Comparison of ENCODE assay signal across 1 cellular context in genomic region chr11:30025396-30026139, GRCh38.
TF ChIP-seq lines count a peak whose summit lies in the region.

No MANE protein-coding gene starts in this region.

TF ChIP-seq in H1, 55 proteins besides CTCF, POLR2A, EP300 and RAD21:
- TF ChIP-seq ATF2 (IDR thresholded peaks at IDR 0.05; ENCODE audit: low read length) (peak; percentile 26; the same call in 1 of the 2 replicates), RXRA (IDR thresholded peaks at IDR 0.05; ENCODE audit: insufficient read depth, low read depth, low read length) (no peak), TAF1 (IDR thresholded peaks at IDR 0.05; ENCODE audit: low read depth, low read length) (no peak), POLR2AphosphoS5 (IDR thresholded peaks at IDR 0.05; ENCODE audit: low read depth, low read length) (peak; percentile 93), GTF2F1 (IDR thresholded peaks at IDR 0.05; ENCODE audit: borderline replicate concordance, low read depth, low read length) (no peak), TCF12 (IDR thresholded peaks at IDR 0.05; ENCODE audit: low read depth, low read length) (peak; percentile 95), BACH1 (IDR thresholded peaks at IDR 0.05; ENCODE audit: low read length) (no peak), CBX8 (IDR thresholded peaks at IDR 0.05; ENCODE audit: borderline replicate concordance, low read depth, low read length) (no peak), SP2 (IDR thresholded peaks at IDR 0.05; ENCODE audit: low read length) (no peak), EZH2 (IDR thresholded peaks at IDR 0.05; ENCODE audit: low read depth, low read length, severe bottlenecking) (peak; percentile 54), CREB1 (IDR thresholded peaks at IDR 0.05) (0 out of 2 replicates have a peak, but pooled peaks have one; percentile 34), SP1 (IDR thresholded peaks at IDR 0.05; ENCODE audit: low read depth, low read length) (peak; percentile 88; the same call in 1 of the 2 replicates), BCL11A (IDR thresholded peaks at IDR 0.05; ENCODE audit: low read depth in 2 of 2, low read length in 2 of 2) (peak in 1 of 2 experiments; percentile 86), PHF8 (conservative IDR thresholded peaks at IDR 0.05; ENCODE audit: low read depth, low read length) (no peak), RBBP5 (IDR thresholded peaks at IDR 0.05; ENCODE audit: borderline replicate concordance, low read depth, low read length) (peak; percentile 63; the same call in 1 of the 2 replicates), YY1 (IDR thresholded peaks at IDR 0.05; ENCODE audit: low read depth, low read length) (0 out of 2 replicates have a peak, but pooled peaks have one; percentile 30), CHD1 (IDR thresholded peaks at IDR 0.05; ENCODE audit: low read depth, low read length) (no peak), ZNF274 (IDR thresholded peaks at IDR 0.05; ENCODE audit: borderline replicate concordance, extremely low read depth, low read length) (peak; percentile 27; the same call in 1 of the 2 replicates), SIN3A (conservative IDR thresholded peaks at IDR 0.05 in 1 of 2, IDR thresholded peaks at IDR 0.05 in 1 of 2; ENCODE audit: low read depth in 1 of 2, low read length in 2 of 2) (no peak), CHD7 (IDR thresholded peaks at IDR 0.05; ENCODE audit: insufficient replicate concordance, low read length) (peak; percentile 63), NANOG (IDR thresholded peaks at IDR 0.05; ENCODE audit: insufficient read depth, low read depth, low read length, poor library complexity, severe bottlenecking) (peak; percentile 99), TEAD4 (IDR thresholded peaks at IDR 0.05; ENCODE audit: low read depth, low read length) (peak; percentile 73), POU5F1 (IDR thresholded peaks at IDR 0.05; ENCODE audit: low read depth, low read length) (peak; percentile 87), JUN (IDR thresholded peaks at IDR 0.05; ENCODE audit: low read depth, low read length) (0 out of 2 replicates have a peak, but pooled peaks have one; percentile 2), HDAC2 (IDR thresholded peaks at IDR 0.05; ENCODE audit: borderline replicate concordance in 1 of 2, low read depth in 2 of 2, low read length in 2 of 2) (peak; percentile 31 to 78; a peak in 1 of 4 replicates), EGR1 (IDR thresholded peaks at IDR 0.05; ENCODE audit: borderline replicate concordance, low read depth, low read length) (no peak), CTBP2 (IDR thresholded peaks at IDR 0.05; ENCODE audit: borderline replicate concordance, insufficient read depth, insufficient read length, low read length) (no peak), ASH2L (IDR thresholded peaks at IDR 0.05; ENCODE audit: low read length) (peak; percentile 81), MAX (IDR thresholded peaks at IDR 0.05) (no peak)
